8 cellular contexts compared by ENCODE assay signal in the genomic region with DNA sequence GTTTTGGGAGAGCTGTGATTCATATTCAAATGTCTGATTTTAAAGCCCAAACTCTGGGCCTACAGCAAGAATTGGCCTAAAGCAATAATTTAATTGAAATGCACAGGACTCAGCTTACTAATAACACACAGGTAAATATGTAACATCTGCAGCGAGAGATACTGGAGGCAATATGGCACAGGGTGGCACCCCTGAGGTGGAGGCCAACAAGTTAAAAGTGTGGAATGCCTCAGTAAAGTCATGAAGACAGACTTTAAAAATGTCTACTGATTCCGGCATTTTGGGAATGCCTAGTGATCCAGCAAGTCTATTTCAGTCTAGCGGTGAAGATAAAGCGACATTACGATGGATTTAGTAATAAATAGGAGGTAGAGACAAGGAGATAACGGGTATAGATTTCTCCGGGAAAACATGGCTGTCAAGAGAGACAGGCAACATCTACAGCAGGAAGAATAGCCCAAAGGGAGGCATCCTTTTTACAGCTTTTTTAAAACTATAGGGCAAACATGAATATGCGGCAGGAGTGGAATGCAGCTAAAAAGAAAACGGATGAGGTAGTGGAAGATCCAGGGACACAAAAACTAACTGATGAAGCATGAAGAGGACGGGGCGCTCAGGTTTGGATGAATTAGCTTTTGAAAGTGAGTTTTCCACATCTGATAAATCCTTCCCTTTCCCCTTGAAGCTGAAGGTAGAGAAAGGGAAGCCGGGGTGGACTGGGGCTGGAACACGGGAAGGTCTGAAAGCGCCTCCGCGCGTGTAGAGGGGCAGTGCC. TPM values are rescaled to one million over a fixed set of nuclear protein-coding genes. Genes with fewer than 3 reads are reported as not detected.
A peak's percentile ranks its signal among the peaks of the same experiment; 100 is the strongest.
DNase-seq lines count a peak whose midpoint lies in the region; ATAC-seq, FAIRE-seq and TF ChIP-seq lines count a peak whose summit lies in the region.

No MANE protein-coding gene starts in this region.

- FAIRE-seq in GM12892 (lab: Jason Lieb, UNC), result no peak

- peak overlapping the region; percentile 96 for H3K4me2 ChIP-seq in fibroblast of lung (ENCODE audit: extremely low read depth, insufficient read depth, low read length)

- H3K79me2 ChIP-seq in fibroblast of lung (ENCODE audit: control insufficient read depth, insufficient read depth, low read length), result peaks cover 43% of the 10 kb centered on the region

- H3K4me3 ChIP-seq in GM12865 (ENCODE audit: low read depth, low read length) (peak overlapping the region; percentile 79), fibroblast of lung (replicated peaks in 1 of 4; ENCODE audit: control extremely low read depth in 1 of 4, insufficient read depth in 1 of 4, low read depth in 3 of 4, low read length in 4 of 4) (peak overlapping the region; percentile 88 to 92 (median 90)), rectal smooth muscle tissue (ENCODE audit: low read length) (peak overlapping the region; percentile 99)

- peak overlapping the region; percentile 88 for H2AFZ ChIP-seq in fibroblast of lung (ENCODE audit: low read length)

- H3K27me3 ChIP-seq in fibroblast of lung (ENCODE audit: control insufficient read depth, insufficient read depth, low read length), result no peaks in the 10 kb centered on the region
- H3K27me3 ChIP-seq in rectal smooth muscle tissue (ENCODE audit: control insufficient read depth, insufficient read depth, low read length), result no peaks in the 10 kb centered on the region

- H3K27ac ChIP-seq in fibroblast of lung (ENCODE audit: insufficient read depth, low read length), result peak overlapping the region; percentile 87
- peak overlapping the region; percentile 90 for H3K27ac ChIP-seq in rectal smooth muscle tissue (ENCODE audit: low read depth, low read length)

- TF ChIP-seq CTCF in GM12865 (IDR thresholded peaks at IDR 0.05; ENCODE audit: insufficient read depth, low read depth, low read length, missing control alignments), result no peak
- peak in 1 of 2 donors; percentile 48 for TF ChIP-seq CTCF in fibroblast of lung (conservative IDR thresholded peaks at IDR 0.05 in 1 of 2, IDR thresholded peaks at IDR 0.05 in 1 of 2; ENCODE audit: low read depth in 1 of 2, low read length in 2 of 2)

- no peaks in the 10 kb centered on the region for H3K36me3 ChIP-seq in fibroblast of lung (ENCODE audit: control insufficient read depth, insufficient read depth, low read length)
- no peaks in the 10 kb centered on the region for H3K36me3 ChIP-seq in rectal smooth muscle tissue (ENCODE audit: control insufficient read depth, insufficient read depth, low read length)

- DNase-seq in GM12865 (ENCODE audit: low read depth), result no peak
- peak; percentile 38 for DNase-seq in RKO (ENCODE audit: low spot score)
- DNase-seq in fibroblast of lung (ENCODE audit: low read depth in 2 of 2), result peak; percentile 15 to 69
- DNase-seq in NCI-H748 (lab: John Stamatoyannopoulos, UW; ENCODE audit: unreplicated experiment), result no peak
- DNase-seq in GM12892 (ENCODE audit: insufficient read length), result no peak
- DNase-seq in cerebellum (ENCODE audit: low spot score), result no peak

- H3K9ac ChIP-seq in fibroblast of lung (ENCODE audit: insufficient read depth, low read length) (peak overlapping the region; percentile 75), rectal smooth muscle tissue (ENCODE audit: low read length) (peak overlapping the region; percentile 83)

- H3K9me3 ChIP-seq in fibroblast of lung (ENCODE audit: control insufficient read depth, insufficient read depth, low read depth, low read length), result no peaks in the 10 kb centered on the region

- ATAC-seq in HG03095 (IDR thresholded peaks at IDR 0.05; ENCODE audit: unreplicated experiment), result no peak

- no peak for TF ChIP-seq POLR2A in GM12892 (IDR thresholded peaks at IDR 0.05; ENCODE audit: low read depth, low read length)

- no peaks in the 10 kb centered on the region for H3K4me1 ChIP-seq in fibroblast of lung (ENCODE audit: control insufficient read depth, extremely low read depth, insufficient read depth, low read length)
- H3K4me1 ChIP-seq in rectal smooth muscle tissue (ENCODE audit: control insufficient read depth, insufficient read depth, low read length), result no peaks in the 10 kb centered on the region

- no peaks in the 10 kb centered on the region for H4K20me1 ChIP-seq in fibroblast of lung (ENCODE audit: control insufficient read depth, extremely low read depth, insufficient read depth, low read length)

RNA-seq across cellular contexts. Expression of a gene that starts 1.2 kb away (rescaled TPM):
- 8.8 and 9.5 TPM in 2 replicates for total RNA-seq in fibroblast of lung
- polyA plus RNA-seq in fibroblast of lung, result 9.4 and 9.9 TPM in 2 replicates
- 5.8 and 6.2 TPM in 2 replicates for polyA plus RNA-seq in fibroblast of lung (2012)
- 2.7 and 3.9 TPM in 2 replicates for polyA minus RNA-seq in fibroblast of lung (ENCODE audit: low replicate concordance)
- 4.1 TPM for polyA plus RNA-seq in GM12892 (2012; ENCODE audit: missing spikeins)
- 4.0 TPM for total RNA-seq in cerebellum

RNA-seq across cellular contexts. Expression of a gene that starts 37.3 kb away (rescaled TPM):
- total RNA-seq in fibroblast of lung, result 11.3 and 16.3 TPM in 2 replicates
- 4.4 TPM in 2 replicates for polyA plus RNA-seq in fibroblast of lung
- 3.8 and 4.3 TPM in 2 replicates for polyA plus RNA-seq in fibroblast of lung (2012)
- 1.4 and 2.9 TPM in 2 replicates for polyA minus RNA-seq in fibroblast of lung (ENCODE audit: low replicate concordance)
- 1.7 TPM for polyA plus RNA-seq in GM12892 (2012; ENCODE audit: missing spikeins)
- 26.9 TPM for total RNA-seq in cerebellum

Comparison
In these comparisons a context has a peak if more than half of its experiments do, and no peak if none do; other contexts are left out.
1. DNase-seq: peak in RKO (single experiment) and fibroblast of lung (2 of 2); none in GM12865 (single experiment), NCI-H748 (single experiment), GM12892 (single experiment) and cerebellum (single experiment).
2. Peak in every context shown above with its lines, with median percentiles within 50 percentile points of each other: H3K4me3 ChIP-seq.